1 cellular context compared by ENCODE assay signal in the genomic region with DNA sequence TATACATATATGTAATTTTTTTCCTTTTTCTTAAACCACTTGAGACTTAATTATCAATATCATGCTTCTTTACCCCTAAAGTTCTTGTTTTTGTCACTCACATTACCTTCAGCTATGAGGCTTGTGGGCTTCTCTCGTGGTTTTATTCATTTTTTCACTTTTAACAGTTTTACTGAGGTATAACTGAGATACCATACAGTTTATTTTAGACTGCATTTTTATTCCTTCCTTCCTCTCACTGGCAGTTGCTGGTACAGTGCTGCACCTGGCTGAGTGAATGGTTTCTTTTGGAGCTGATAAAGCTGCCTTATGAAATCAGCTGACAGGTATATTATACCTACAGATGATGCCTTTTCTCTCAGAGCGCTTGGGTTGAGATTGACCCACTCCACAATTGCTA.
TF ChIP-seq lines count a peak whose summit lies in the region.

No MANE protein-coding gene starts in this region.

TF ChIP-seq in K562, 482 proteins besides CTCF, POLR2A, EP300 and RAD21:
- TF ChIP-seq, protein P1, sequence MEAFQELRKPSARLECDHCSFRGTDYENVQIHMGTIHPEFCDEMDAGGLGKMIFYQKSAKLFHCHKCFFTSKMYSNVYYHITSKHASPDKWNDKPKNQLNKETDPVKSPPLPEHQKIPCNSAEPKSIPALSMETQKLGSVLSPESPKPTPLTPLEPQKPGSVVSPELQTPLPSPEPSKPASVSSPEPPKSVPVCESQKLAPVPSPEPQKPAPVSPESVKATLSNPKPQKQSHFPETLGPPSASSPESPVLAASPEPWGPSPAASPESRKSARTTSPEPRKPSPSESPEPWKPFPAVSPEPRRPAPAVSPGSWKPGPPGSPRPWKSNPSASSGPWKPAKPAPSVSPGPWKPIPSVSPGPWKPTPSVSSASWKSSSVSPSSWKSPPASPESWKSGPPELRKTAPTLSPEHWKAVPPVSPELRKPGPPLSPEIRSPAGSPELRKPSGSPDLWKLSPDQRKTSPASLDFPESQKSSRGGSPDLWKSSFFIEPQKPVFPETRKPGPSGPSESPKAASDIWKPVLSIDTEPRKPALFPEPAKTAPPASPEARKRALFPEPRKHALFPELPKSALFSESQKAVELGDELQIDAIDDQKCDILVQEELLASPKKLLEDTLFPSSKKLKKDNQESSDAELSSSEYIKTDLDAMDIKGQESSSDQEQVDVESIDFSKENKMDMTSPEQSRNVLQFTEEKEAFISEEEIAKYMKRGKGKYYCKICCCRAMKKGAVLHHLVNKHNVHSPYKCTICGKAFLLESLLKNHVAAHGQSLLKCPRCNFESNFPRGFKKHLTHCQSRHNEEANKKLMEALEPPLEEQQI (IDR thresholded peaks at IDR 0.05), result 0 out of 2 replicates have a peak, but pooled peaks have one; percentile 14
- TF ChIP-seq, protein P2, sequence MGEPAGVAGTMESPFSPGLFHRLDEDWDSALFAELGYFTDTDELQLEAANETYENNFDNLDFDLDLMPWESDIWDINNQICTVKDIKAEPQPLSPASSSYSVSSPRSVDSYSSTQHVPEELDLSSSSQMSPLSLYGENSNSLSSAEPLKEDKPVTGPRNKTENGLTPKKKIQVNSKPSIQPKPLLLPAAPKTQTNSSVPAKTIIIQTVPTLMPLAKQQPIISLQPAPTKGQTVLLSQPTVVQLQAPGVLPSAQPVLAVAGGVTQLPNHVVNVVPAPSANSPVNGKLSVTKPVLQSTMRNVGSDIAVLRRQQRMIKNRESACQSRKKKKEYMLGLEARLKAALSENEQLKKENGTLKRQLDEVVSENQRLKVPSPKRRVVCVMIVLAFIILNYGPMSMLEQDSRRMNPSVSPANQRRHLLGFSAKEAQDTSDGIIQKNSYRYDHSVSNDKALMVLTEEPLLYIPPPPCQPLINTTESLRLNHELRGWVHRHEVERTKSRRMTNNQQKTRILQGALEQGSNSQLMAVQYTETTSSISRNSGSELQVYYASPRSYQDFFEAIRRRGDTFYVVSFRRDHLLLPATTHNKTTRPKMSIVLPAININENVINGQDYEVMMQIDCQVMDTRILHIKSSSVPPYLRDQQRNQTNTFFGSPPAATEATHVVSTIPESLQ (CRISPR knock-in tag; IDR thresholded peaks at IDR 0.05), result no peak
TF ChIP-seq in K562: peak in this region for 1.
